ENCODE assay signal across 13 cellular contexts in the genomic region with DNA sequence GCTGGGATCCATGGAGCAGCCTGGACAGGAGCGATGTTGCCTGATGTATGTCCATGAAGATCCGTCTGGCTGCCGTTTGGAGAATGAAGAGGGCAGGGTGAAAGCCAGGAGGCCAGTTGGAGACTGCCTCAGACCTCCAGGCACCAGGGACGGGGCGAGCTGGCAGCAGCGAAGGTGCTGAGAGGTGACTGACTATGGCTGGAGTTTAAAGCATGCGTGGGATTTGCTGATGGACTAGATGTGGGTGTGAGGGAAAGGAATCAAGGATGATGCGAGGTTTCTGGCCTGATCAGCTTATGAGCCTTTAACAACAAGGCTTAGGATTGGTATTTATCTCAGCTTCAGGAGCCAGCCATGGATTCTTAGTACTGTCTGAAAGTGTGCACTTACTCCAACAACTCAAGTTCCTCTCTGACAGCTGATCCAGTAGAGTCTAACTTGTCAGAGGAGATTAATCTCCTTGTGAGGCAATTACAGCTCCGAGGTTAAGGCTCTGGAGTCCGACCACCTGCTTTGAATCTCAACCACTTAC.
"Had no signal": no experiment of that assay in that cellular context is flagged by ENCODE, and none has a peak within 500 bp of the region (broad histone marks: within the 10 kb centered on the region; RNA-seq: fewer than 3 reads in every experiment).

No MANE protein-coding gene starts in this region.

- H3K27me3 Mint-ChIP-seq: activated naive CD8-positive, alpha-beta T cell treated with anti-CD3 and anti-CD28 coated beads, Interleukin-2, amount 10 ng/mL, durations not matched to agents 7 days and 5 days had no signal

- ATAC-seq: activated CD4-positive, CD25-positive, alpha-beta regulatory T cell treated with anti-CD3 and anti-CD28 coated beads, Interleukin-2, amount 50 U/mL, for 24 hours had no signal

- H3K27me3 ChIP-seq: ascending aorta, cardiac muscle cell, suprapubic skin, upper lobe of left lung had no signal

- FAIRE-seq: colon had no signal

- H3K27ac ChIP-seq: ascending aorta, cardiac muscle cell, skin epidermis, suprapubic skin, upper lobe of left lung had no signal

- H3K9me3 Mint-ChIP-seq: activated naive CD8-positive, alpha-beta T cell treated with anti-CD3 and anti-CD28 coated beads, Interleukin-2, amount 10 ng/mL, durations not matched to agents 7 days and 5 days; T-helper 2 cell treated with Interferon-gamma antibody and Interleukin-4, amounts not matched to agents 5 μg/mL and 100 μg/mL, for 36 hours had no signal

- H3K4me1 ChIP-seq: ascending aorta, suprapubic skin, upper lobe of left lung had no signal

- H3K27ac Mint-ChIP-seq: activated naive CD8-positive, alpha-beta T cell treated with anti-CD3 and anti-CD28 coated beads, Interleukin-2, amount 10 ng/mL, durations not matched to agents 7 days and 5 days; T-helper 2 cell treated with Interferon-gamma antibody and Interleukin-4, amounts not matched to agents 5 μg/mL and 100 μg/mL, for 36 hours had no signal

- DNase-seq: activated naive CD8-positive, alpha-beta T cell treated with anti-CD3 and anti-CD28 coated beads, Interleukin-2, amount 10 ng/mL, durations not matched to agents 7 days and 5 days; effector CD4-positive, alpha-beta T cell; hippocampal formation; posterior cingulate gyrus; SIG-M5 had no signal

- H3K4me3 ChIP-seq: ascending aorta, cardiac muscle cell, skin epidermis, suprapubic skin, upper lobe of left lung had no signal

- H3K9me3 ChIP-seq: ascending aorta, suprapubic skin, upper lobe of left lung had no signal

- H3K4me1 Mint-ChIP-seq: activated naive CD8-positive, alpha-beta T cell treated with anti-CD3 and anti-CD28 coated beads, Interleukin-2, amount 10 ng/mL, durations not matched to agents 7 days and 5 days had no signal

- H3K4me3 Mint-ChIP-seq: activated naive CD8-positive, alpha-beta T cell treated with anti-CD3 and anti-CD28 coated beads, Interleukin-2, amount 10 ng/mL, durations not matched to agents 7 days and 5 days; T-helper 2 cell treated with Interferon-gamma antibody and Interleukin-4, amounts not matched to agents 5 μg/mL and 100 μg/mL, for 36 hours had no signal
